8 cellular contexts compared by ENCODE assay signal in genomic region chr2:23385351-23385747, GRCh38. TPM values are rescaled to one million over a fixed set of nuclear protein-coding genes. Genes with fewer than 3 reads are reported as not detected.
A peak's percentile ranks its signal among the peaks of the same experiment; 100 is the strongest.
DNase-seq lines count a peak whose midpoint lies in the region; ATAC-seq and TF ChIP-seq lines count a peak whose summit lies in the region.

No MANE protein-coding gene starts in this region.

- peaks cover 60% of the 10 kb centered on the region for H3K27me3 Mint-ChIP-seq in CD4-positive, alpha-beta T cell
- H3K27me3 Mint-ChIP-seq in naive thymus-derived CD4-positive, alpha-beta T cell, result peaks cover 23 to 78% (median 45%) of the 10 kb centered on the region in 5 donors

- ATAC-seq in CD4-positive, alpha-beta T cell (ENCODE audit: poor library complexity), result peak; percentile 37
- ATAC-seq in HG03135 (IDR thresholded peaks at IDR 0.05; ENCODE audit: unreplicated experiment), result peak; percentile 30
- ATAC-seq in naive thymus-derived CD4-positive, alpha-beta T cell, result peak; percentile 60

- no peak overlapping the region for H3K27ac Mint-ChIP-seq in CD4-positive, alpha-beta T cell
- H3K27ac Mint-ChIP-seq in naive thymus-derived CD4-positive, alpha-beta T cell, result no peak overlapping the region

- 0% methylated on average over 8 of the region's 52 CpGs for WGBS in SK-N-SH (ENCODE audit: low lambda C conversion rate)

- POLR2A ChIA-PET in CD4-positive, alpha-beta T cell (lab: Charles Lee), result no interaction called here
- POLR2A ChIA-PET in SK-N-SH (lab: Yijun Ruan, JAX), result no interaction called here
- POLR2A ChIA-PET in naive thymus-derived CD4-positive, alpha-beta T cell (lab: Charles Lee), result interaction anchor here (1.0 to 1.7 kb wide), 3 partner anchors 9 to 19 kb away, joined by 4 to 9 read pairs (median 4); no protein-coding TSS in a partner anchor

- TF ChIP-seq RAD21 in SK-N-SH (IDR thresholded peaks at IDR 0.05; ENCODE audit: low read length), result no peak

- DNase-seq in CD4-positive, alpha-beta T cell, result peak in 1 of 10 experiments; percentile 26
- DNase-seq in GM19238 (ENCODE audit: insufficient read length, low spot score) (peak; percentile 46), SK-N-SH (no peak), epithelial cell of esophagus (ENCODE audit: low read depth) (peak; percentile 55), NCI-H446 (lab: John Stamatoyannopoulos, UW) (no peak), DMS79 treated with DMSO at 0.1 percent for 48 hours (lab: John Stamatoyannopoulos, UW) (no peak)
- DNase-seq in naive thymus-derived CD4-positive, alpha-beta T cell, result peak in 4 of 9 donors; percentile 19 to 39 (median 21)

- peak overlapping the region; percentile 31 for H3K4me3 Mint-ChIP-seq in CD4-positive, alpha-beta T cell
- peak overlapping the region in 6 of 10 donors; percentile 12 to 97 (median 53) for H3K4me3 Mint-ChIP-seq in naive thymus-derived CD4-positive, alpha-beta T cell

- peaks cover 18 to 26% of the 10 kb centered on the region in 2 experiments; a peak in 3 of 4 replicates for H3K4me1 ChIP-seq in SK-N-SH (ENCODE audit: control insufficient read depth in 1 of 2, insufficient read depth in 2 of 2, low read depth in 1 of 2, low read length in 1 of 2)
- H3K4me1 ChIP-seq in naive thymus-derived CD4-positive, alpha-beta T cell (ENCODE audit: control insufficient read depth in 2 of 2, insufficient read depth in 2 of 2, low read length in 2 of 2), result peaks cover 0 to 18% of the 10 kb centered on the region in 2 donors

- no peak overlapping the region for H3K27ac ChIP-seq in CD4-positive, alpha-beta T cell (ENCODE audit: low read depth, low read length)
- peak overlapping the region; percentile 23 to 58; a peak in 1 of 4 replicates for H3K27ac ChIP-seq in SK-N-SH (ENCODE audit: low read depth in 2 of 2, low read length in 1 of 2)
- H3K27ac ChIP-seq in naive thymus-derived CD4-positive, alpha-beta T cell (ENCODE audit: low read depth, low read length), result no peak overlapping the region

- H3K36me3 ChIP-seq in SK-N-SH (replicated peaks in 1 of 2; ENCODE audit: control insufficient read depth in 1 of 2, insufficient read depth in 2 of 2, low read length in 1 of 2), result no peaks in the 10 kb centered on the region
- H3K36me3 ChIP-seq in naive thymus-derived CD4-positive, alpha-beta T cell (ENCODE audit: control insufficient read depth in 2 of 3, insufficient read depth in 3 of 3, low read length in 3 of 3), result no peaks in the 10 kb centered on the region

- CTCF ChIA-PET in CD4-positive, alpha-beta T cell (lab: Charles Lee), result no interaction called here
- CTCF ChIA-PET in SK-N-SH (lab: Yijun Ruan, JAX), result no interaction called here
- CTCF ChIA-PET in naive thymus-derived CD4-positive, alpha-beta T cell (lab: Charles Lee), result no interaction called here

- no peaks in the 10 kb centered on the region for H3F3A ChIP-seq in SK-N-SH (replicated peaks; ENCODE audit: insufficient read depth)

- TF ChIP-seq EP300 in SK-N-SH (IDR thresholded peaks at IDR 0.05; ENCODE audit: borderline replicate concordance in 1 of 2, low read depth in 1 of 2, low read length in 1 of 2), result no peak

- peak overlapping the region; percentile 99 for H3K4me2 ChIP-seq in SK-N-SH

- no peaks in the 10 kb centered on the region for H3K36me3 Mint-ChIP-seq in CD4-positive, alpha-beta T cell (ENCODE audit: low read depth)
- peaks cover 0 to 3% (median 0%) of the 10 kb centered on the region in 5 donors for H3K36me3 Mint-ChIP-seq in naive thymus-derived CD4-positive, alpha-beta T cell

- no peak for TF ChIP-seq CTCF in CD4-positive, alpha-beta T cell (IDR thresholded peaks at IDR 0.05)
- no peak; the same call in 1 of the 2 replicates for TF ChIP-seq CTCF in SK-N-SH (IDR thresholded peaks at IDR 0.05)
- TF ChIP-seq CTCF in epithelial cell of esophagus (IDR thresholded peaks at IDR 0.05; ENCODE audit: insufficient read depth, low read depth, low read length, missing control alignments), result no peak

- peak overlapping the region; percentile 85; the same call in 1 of the 2 replicates for H2AFZ ChIP-seq in SK-N-SH (ENCODE audit: low read depth)

- no peaks in the 10 kb centered on the region for H3K9me2 ChIP-seq in SK-N-SH

- peak overlapping the region; percentile 63; the same call in 1 of the 2 replicates for H3K9ac ChIP-seq in SK-N-SH

- intact Hi-C loops in CD4-positive, alpha-beta T cell (cut with DNase I, micrococcal nuclease), result loop anchor here in 1 of 2 experiments (5.0 kb wide), 1 partner anchor 67 kb away; no protein-coding TSS in a partner anchor
- intact Hi-C loops in naive thymus-derived CD4-positive, alpha-beta T cell (cut with micrococcal nuclease), result loop anchor here in 1 of 2 donors (1.0 to 10.0 kb wide), 4 partner anchors 67 to 691 kb away; partner anchors contain the start of genes ATAD2B and SF3B6

- H3K4me3 ChIP-seq in SK-N-SH (ENCODE audit: low read depth in 2 of 2, low read length in 1 of 2), result peak overlapping the region; percentile 86 to 88
- peak overlapping the region; percentile 64 for H3K4me3 ChIP-seq in epithelial cell of esophagus (ENCODE audit: low read length)
- H3K4me3 ChIP-seq in naive thymus-derived CD4-positive, alpha-beta T cell (ENCODE audit: low read length), result no peak overlapping the region

- 0 out of 2 replicates have a peak, but pooled peaks cover 8% of the 10 kb centered on the region for H3K79me2 ChIP-seq in SK-N-SH (ENCODE audit: insufficient read depth)

- peaks cover 7% of the 10 kb centered on the region; the same call in 1 of the 2 replicates for H4K20me1 ChIP-seq in SK-N-SH (ENCODE audit: insufficient read depth)

- peaks cover 33% of the 10 kb centered on the region for H3K27me3 ChIP-seq in CD4-positive, alpha-beta T cell (ENCODE audit: control insufficient read depth, insufficient read depth, low read length)
- no peaks in the 10 kb centered on the region for H3K27me3 ChIP-seq in SK-N-SH (ENCODE audit: insufficient read depth)
- H3K27me3 ChIP-seq in naive thymus-derived CD4-positive, alpha-beta T cell (ENCODE audit: control insufficient read depth in 2 of 2, insufficient read depth in 2 of 2, low read length in 2 of 2), result peaks cover 0 to 2% of the 10 kb centered on the region in 2 donors

- peaks cover 30% of the 10 kb centered on the region for H3K4me1 Mint-ChIP-seq in CD4-positive, alpha-beta T cell (ENCODE audit: low read depth)
- peaks cover 14 to 42% (median 37%) of the 10 kb centered on the region in 7 donors for H3K4me1 Mint-ChIP-seq in naive thymus-derived CD4-positive, alpha-beta T cell

- H3K9me3 Mint-ChIP-seq in CD4-positive, alpha-beta T cell, result no peaks in the 10 kb centered on the region
- H3K9me3 Mint-ChIP-seq in naive thymus-derived CD4-positive, alpha-beta T cell, result no peaks in the 10 kb centered on the region

- H3K9me3 ChIP-seq in CD4-positive, alpha-beta T cell (ENCODE audit: control insufficient read depth, low read length), result no peaks in the 10 kb centered on the region
- H3K9me3 ChIP-seq in SK-N-SH, result no peaks in the 10 kb centered on the region
- H3K9me3 ChIP-seq in naive thymus-derived CD4-positive, alpha-beta T cell (ENCODE audit: control insufficient read depth in 2 of 3, low read length in 3 of 3), result no peaks in the 10 kb centered on the region

TF ChIP-seq in SK-N-SH, 30 proteins besides CTCF, POLR2A, EP300 and RAD21:
- TF ChIP-seq MAX (IDR thresholded peaks at IDR 0.05; ENCODE audit: low read depth), result 0 out of 2 replicates have a peak, but pooled peaks have one; percentile 9
- TF ChIP-seq EZH2phosphoT487 (IDR thresholded peaks at IDR 0.05; ENCODE audit: borderline replicate concordance, low read depth), result no peak
TF ChIP-seq in SK-N-SH: peak in this region for 1.

RNA-seq across cellular contexts. Expression of gene KLHL29, which starts 0.4 kb away (rescaled TPM):
- 1 to 10 TPM; 2.5 to 2.7 TPM for total RNA-seq in CD4-positive, alpha-beta T cell
- 4.2 and 4.6 TPM in 2 replicates for polyA plus RNA-seq in SK-N-SH (2012; rRNA removed)
- polyA plus RNA-seq in SK-N-SH (2012; cell fraction: cytosol; rRNA removed), result 2.9 and 3.8 TPM in 2 replicates
- polyA plus RNA-seq in SK-N-SH (2012; cell fraction: nucleus; rRNA removed), result 17.7 and 21.5 TPM in 2 replicates
- total RNA-seq in naive thymus-derived CD4-positive, alpha-beta T cell, result 1 to 10 TPM; 5.4 to 6.5 (median 6.2) TPM
- under 1 TPM; 0.59 to 0.71 TPM for polyA plus RNA-seq in naive thymus-derived CD4-positive, alpha-beta T cell

Comparison
In these comparisons a context has a peak if more than half of its experiments do, and no peak if none do; other contexts are left out.
1. DNase-seq: peak in GM19238 (single experiment) and epithelial cell of esophagus (single experiment); none in SK-N-SH (single experiment), NCI-H446 (0 of 2) and DMS79 treated with DMSO at 0.1 percent for 48 hours (single experiment).
2. H3K27ac ChIP-seq: peak in SK-N-SH (2 of 2); none in CD4-positive, alpha-beta T cell (single experiment) and naive thymus-derived CD4-positive, alpha-beta T cell (single experiment).
3. Peak in every context shown above with its lines, with median percentiles within 50 percentile points of each other: ATAC-seq.